ENCODE assay signal across 1 cellular context in genomic region chr4:128973384-128973783, GRCh38.
TF ChIP-seq lines count a peak whose summit lies in the region.

No MANE protein-coding gene starts in this region.

TF ChIP-seq in HepG2, 621 proteins besides CTCF, POLR2A, EP300 and RAD21 (continued from another document):
- TF ChIP-seq, protein P1, sequence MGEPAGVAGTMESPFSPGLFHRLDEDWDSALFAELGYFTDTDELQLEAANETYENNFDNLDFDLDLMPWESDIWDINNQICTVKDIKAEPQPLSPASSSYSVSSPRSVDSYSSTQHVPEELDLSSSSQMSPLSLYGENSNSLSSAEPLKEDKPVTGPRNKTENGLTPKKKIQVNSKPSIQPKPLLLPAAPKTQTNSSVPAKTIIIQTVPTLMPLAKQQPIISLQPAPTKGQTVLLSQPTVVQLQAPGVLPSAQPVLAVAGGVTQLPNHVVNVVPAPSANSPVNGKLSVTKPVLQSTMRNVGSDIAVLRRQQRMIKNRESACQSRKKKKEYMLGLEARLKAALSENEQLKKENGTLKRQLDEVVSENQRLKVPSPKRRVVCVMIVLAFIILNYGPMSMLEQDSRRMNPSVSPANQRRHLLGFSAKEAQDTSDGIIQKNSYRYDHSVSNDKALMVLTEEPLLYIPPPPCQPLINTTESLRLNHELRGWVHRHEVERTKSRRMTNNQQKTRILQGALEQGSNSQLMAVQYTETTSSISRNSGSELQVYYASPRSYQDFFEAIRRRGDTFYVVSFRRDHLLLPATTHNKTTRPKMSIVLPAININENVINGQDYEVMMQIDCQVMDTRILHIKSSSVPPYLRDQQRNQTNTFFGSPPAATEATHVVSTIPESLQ (CRISPR knock-in tag; conservative IDR thresholded peaks at IDR 0.05): no peak
TF ChIP-seq in HepG2: peak in this region for 1.
